Comparison of ENCODE assay signal across 1 cellular context in the genomic region with DNA sequence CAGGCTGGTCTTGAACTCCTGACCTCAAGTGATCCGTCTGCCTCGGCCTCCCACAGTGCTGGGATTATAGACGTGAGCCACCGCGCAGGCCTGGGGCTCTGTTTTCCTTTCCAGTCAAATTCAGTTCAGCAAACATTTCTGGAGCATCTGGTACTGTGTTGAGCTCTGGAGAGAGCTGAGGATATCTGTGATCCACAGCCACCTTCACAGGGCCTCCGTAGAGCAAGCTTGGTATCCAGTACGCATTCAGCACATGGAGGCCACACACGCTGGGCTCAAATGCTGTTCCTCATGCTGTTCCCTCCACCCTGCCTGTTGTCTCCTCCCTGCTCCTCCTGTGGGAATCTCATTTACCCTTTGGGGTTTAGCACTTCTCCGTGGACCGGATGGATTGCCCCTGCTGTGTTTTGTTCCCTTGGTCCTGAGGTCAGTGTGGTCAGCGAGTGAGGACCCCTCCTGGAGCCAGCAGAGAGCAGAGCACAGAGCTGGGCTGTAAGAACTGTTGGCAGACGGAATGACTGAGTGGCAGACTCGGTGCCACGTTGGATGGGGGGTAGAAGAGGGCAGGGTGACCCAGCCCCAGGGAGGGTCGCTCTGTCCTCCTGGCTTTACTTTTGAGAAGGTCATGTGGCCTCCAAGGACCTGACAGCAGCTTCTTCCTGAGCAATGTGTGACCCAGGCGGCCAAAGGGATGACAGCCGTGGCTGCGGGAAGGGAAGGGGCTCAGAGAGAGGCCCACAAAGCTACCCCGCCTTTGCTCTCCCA.
A peak's percentile ranks its signal among the peaks of the same experiment; 100 is the strongest.
TF ChIP-seq lines count a peak whose summit lies in the region.

No MANE protein-coding gene starts in this region.

TF ChIP-seq in K562, 482 proteins besides CTCF, POLR2A, EP300 and RAD21:
- TF ChIP-seq ZKSCAN3 (CRISPR knock-in tag; IDR thresholded peaks at IDR 0.05), result no peak
- TF ChIP-seq, protein P1, sequence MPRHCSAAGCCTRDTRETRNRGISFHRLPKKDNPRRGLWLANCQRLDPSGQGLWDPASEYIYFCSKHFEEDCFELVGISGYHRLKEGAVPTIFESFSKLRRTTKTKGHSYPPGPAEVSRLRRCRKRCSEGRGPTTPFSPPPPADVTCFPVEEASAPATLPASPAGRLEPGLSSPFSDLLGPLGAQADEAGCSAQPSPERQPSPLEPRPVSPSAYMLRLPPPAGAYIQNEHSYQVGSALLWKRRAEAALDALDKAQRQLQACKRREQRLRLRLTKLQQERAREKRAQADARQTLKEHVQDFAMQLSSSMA (CRISPR knock-in tag; IDR thresholded peaks at IDR 0.05), result no peak
- no peak for TF ChIP-seq RFX7 (CRISPR knock-in tag; IDR thresholded peaks at IDR 0.05)
- peak; percentile 48 for TF ChIP-seq RBM25 (IDR thresholded peaks at IDR 0.05; ENCODE audit: low read depth, low read length, severe bottlenecking)
- TF ChIP-seq BCOR (IDR thresholded peaks at IDR 0.05), result peak; percentile 41; the same call in 1 of the 2 replicates
- TF ChIP-seq KDM1A (IDR thresholded peaks at IDR 0.05), result peak in 1 of 2 experiments; percentile 16; a peak in 1 of 4 replicates
